ENCODE assay signal across 12 cellular contexts in the genomic region with DNA sequence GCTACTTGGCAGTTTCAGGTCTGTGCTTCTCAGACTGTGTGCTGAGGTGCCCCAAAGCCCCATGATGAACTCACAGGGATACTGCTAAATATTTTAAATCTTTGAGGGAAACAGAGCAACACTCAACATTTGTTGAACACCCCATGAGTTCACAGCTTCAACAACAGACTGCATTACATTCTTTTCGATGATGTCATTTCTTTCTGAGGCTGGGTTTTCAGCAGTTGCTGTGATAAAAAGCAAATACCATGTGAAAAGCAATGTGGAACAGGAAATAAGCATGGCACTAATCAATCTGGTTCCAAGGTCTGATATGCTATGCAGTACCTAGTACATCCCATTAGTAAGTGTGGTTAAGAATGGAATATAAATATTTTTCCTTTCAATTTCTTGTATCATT.
DNase-seq lines count a peak whose midpoint lies in the region; ATAC-seq and TF ChIP-seq lines count a peak whose summit lies in the region.
"Had no signal": no experiment of that assay in that cellular context is flagged by ENCODE, and none has a peak within 500 bp of the region (broad histone marks: within the 10 kb centered on the region; RNA-seq: fewer than 3 reads in every experiment).

No MANE protein-coding gene starts in this region.

- ATAC-seq in Right ventricle myocardium superior (ENCODE audit: poor library complexity) = no peak
- ATAC-seq in GM18867 (IDR thresholded peaks at IDR 0.05; ENCODE audit: unreplicated experiment) = no peak

- intact Hi-C loops in Right ventricle myocardium superior (cut with DNase I) = no loop called here
- intact Hi-C loops in uterus (cut with DNase I; ENCODE audit: low total_unique reads) = no loop called here

- peaks cover 0 to 75% of the 10 kb centered on the region in 2 donors for H3K4me1 ChIP-seq in right atrium auricular region
- peaks cover 59% of the 10 kb centered on the region for H3K4me1 ChIP-seq in mesodermal cell (ENCODE audit: control insufficient read depth, insufficient read depth, low read length, poor library complexity, severe bottlenecking)
- H3K4me1 ChIP-seq in uterus = peaks cover 16 to 31% of the 10 kb centered on the region in 2 donors

- WGBS in mesodermal cell (ENCODE audit: insufficient coverage in 2 of 2), 2 experiments = 88% methylated on average over 1 of the region's 1 CpG; no CpG with 5 or more reads in 1 of the 2 experiments

- TF ChIP-seq POLR2A in uterus (IDR thresholded peaks at IDR 0.05) = no peak

- H3K27ac ChIP-seq in right atrium auricular region (peak overlapping the region; percentile 85 to 88), mesodermal cell (ENCODE audit: low read depth, low read length, severe bottlenecking) (peak overlapping the region; percentile 77), uterus (peak overlapping the region; percentile 80 to 82)

- DNase-seq in right atrium auricular region (ENCODE audit: low spot score) (no peak), Right ventricle myocardium superior (no peak), dedifferentiated amniotic fluid mesenchymal stem cell (ENCODE audit: extremely low spot score) (peak; percentile 64), uterus (peak in 1 of 2 donors; percentile 5), NCI-H510A (lab: John Stamatoyannopoulos, UW) (no peak), NCI-H1930 (lab: John Stamatoyannopoulos, UW) (no peak)
- DNase-seq: activated T-cell treated with anti-CD3 and anti-CD28 coated beads for 4 hours, caudate nucleus, T-helper 2 cell had no signal

- H3K36me3 ChIP-seq in right atrium auricular region (no peaks in the 10 kb centered on the region), mesodermal cell (ENCODE audit: control insufficient read depth, insufficient read depth, low read length) (peaks cover 17% of the 10 kb centered on the region), uterus (no peaks in the 10 kb centered on the region)
- H3K36me3 ChIP-seq: HAP-1 had no signal

- H3K9me3 ChIP-seq in right atrium auricular region (no peaks in the 10 kb centered on the region), mesodermal cell (ENCODE audit: control insufficient read depth, low read length) (no peaks in the 10 kb centered on the region), uterus (no peaks in the 10 kb centered on the region)
- H3K9me3 ChIP-seq: HAP-1 had no signal

- TF ChIP-seq CTCF in right atrium auricular region (IDR thresholded peaks at IDR 0.05) (no peak), uterus (IDR thresholded peaks at IDR 0.05) (no peak)

- H3K27me3 ChIP-seq in right atrium auricular region (no peaks in the 10 kb centered on the region), uterus (no peaks in the 10 kb centered on the region)

- H3K4me3 ChIP-seq in right atrium auricular region = no peak overlapping the region
- H3K4me3 ChIP-seq in mesodermal cell (ENCODE audit: extremely low read depth, insufficient read depth, low read length, poor library complexity, severe bottlenecking) = no peak overlapping the region
- no peak overlapping the region for H3K4me3 ChIP-seq in uterus
- H3K4me3 ChIP-seq: HAP-1 had no signal
